Comparison of ENCODE assay signal across 13 cellular contexts in the genomic region with DNA sequence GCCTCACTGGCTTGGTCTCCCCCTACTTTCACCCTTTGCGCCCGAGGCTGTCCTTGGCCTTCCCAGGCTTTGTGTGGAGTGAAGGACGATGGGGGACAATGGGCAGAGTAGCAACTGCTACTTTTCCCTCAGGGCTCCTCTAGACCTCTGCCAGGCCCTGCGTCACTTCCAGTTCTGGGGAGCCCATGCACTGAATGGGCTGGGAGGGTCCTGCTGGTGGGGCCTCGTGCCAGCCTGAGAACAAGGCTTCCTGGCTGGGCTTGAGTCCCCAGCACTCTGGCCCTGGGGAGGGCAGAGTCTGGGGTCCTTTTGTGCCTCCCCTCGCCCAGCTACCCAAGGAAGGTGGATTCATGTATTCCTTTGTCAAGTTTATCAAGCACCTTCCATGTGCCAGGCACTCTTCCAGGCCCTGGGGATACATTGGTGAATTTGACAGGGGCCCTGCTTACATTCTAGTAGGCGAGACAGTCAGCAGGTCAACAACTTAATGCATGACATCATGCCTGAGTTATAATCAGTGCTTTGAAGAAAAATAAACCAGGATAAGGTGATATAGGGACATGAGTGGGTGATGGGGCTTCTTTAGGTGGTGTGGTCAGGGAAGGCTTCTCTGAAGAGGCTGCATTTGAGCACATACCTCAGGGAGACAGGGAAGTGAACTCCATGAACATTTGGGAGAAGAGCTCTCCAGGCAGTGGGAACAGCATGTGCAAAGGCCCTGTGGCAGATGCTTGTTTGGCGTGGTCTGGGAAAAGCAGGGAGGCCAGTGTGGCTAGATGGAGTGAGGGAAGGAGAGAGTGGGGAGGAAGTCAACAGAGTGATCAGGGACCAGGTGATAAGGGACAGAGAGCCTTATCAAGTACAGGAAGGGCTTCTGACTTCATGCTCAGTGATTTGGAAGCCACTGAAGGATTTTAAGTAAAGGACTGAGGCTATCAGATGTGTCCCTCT. TPM values are rescaled to one million over a fixed set of nuclear protein-coding genes. Genes with fewer than 3 reads are reported as not detected.
DNase-seq lines count a peak whose midpoint lies in the region; ATAC-seq and TF ChIP-seq lines count a peak whose summit lies in the region.
"Had no signal": no experiment of that assay in that cellular context is flagged by ENCODE, and none has a peak within 500 bp of the region (broad histone marks: within the 10 kb centered on the region; RNA-seq: fewer than 3 reads in every experiment).

No MANE protein-coding gene starts in this region.

- DNase-seq in HCEC 1CT: peak; percentile 21
- peak in 1 of 7 donors; percentile 17 for DNase-seq in adrenal gland
- peak in 1 of 2 donors; percentile 57 for DNase-seq in left lung
- no peak for DNase-seq in smooth muscle cell (lab: John Stamatoyannopoulos, UW; ENCODE audit: unreplicated experiment)
- DNase-seq in activated T-cell treated with anti-CD3 and anti-CD28 coated beads, Interleukin-2, amount 50 U/mL, for 48 hours: no peak
- DNase-seq in pons (ENCODE audit: low spot score): no peak
- DNase-seq in DMS53 (lab: John Stamatoyannopoulos, UW): no peak
- DNase-seq: activated T-cell treated with anti-CD3 and anti-CD28 coated beads for 4 hours; effector memory CD8-positive, alpha-beta T cell; immature natural killer cell; NCI-H1048; stimulated activated CD4-positive, alpha-beta T cell treated with anti-CD3 and anti-CD28 coated beads, Interleukin-1b, Interleukin-23, amount 100 ng/mL, for 48 hours had no signal

- 62 to 77% (median 65%) methylated on average over 5 to 8 of the region's 8 CpGs for WGBS in adrenal gland, 4 donors
- WGBS in smooth muscle cell (ENCODE audit: low lambda C conversion rate): 90% methylated on average over 8 of the region's 8 CpGs

- peaks cover 11% of the 10 kb centered on the region for H3F3A ChIP-seq in smooth muscle cell (ENCODE audit: low read depth)

- no peak for TF ChIP-seq POLR2A in adrenal gland (IDR thresholded peaks at IDR 0.05)

- peaks cover 58 to 93% of the 10 kb centered on the region in 2 donors for H3K4me1 ChIP-seq in adrenal gland (replicated peaks in 1 of 2)
- H3K4me1 ChIP-seq in left lung: peaks cover 56 to 100% of the 10 kb centered on the region in 2 donors
- peaks cover 36% of the 10 kb centered on the region for H3K4me1 ChIP-seq in smooth muscle cell (ENCODE audit: low read depth)

- intact Hi-C loops in adrenal gland (cut with DNase I): no loop called here
- intact Hi-C loops in left lung (cut with DNase I): no loop called here

- H3K27ac ChIP-seq in adrenal gland (peak overlapping the region in 4 of 5 donors; percentile 54 to 83 (median 69)), left lung (peak overlapping the region; percentile 53 to 90), smooth muscle cell (ENCODE audit: low read depth) (peak overlapping the region; percentile 99)

- H3K4me3 ChIP-seq in adrenal gland: no peak overlapping the region
- no peak overlapping the region for H3K4me3 ChIP-seq in left lung
- H3K4me3 ChIP-seq in smooth muscle cell: no peak overlapping the region

- no peak overlapping the region for H2AFZ ChIP-seq in smooth muscle cell (ENCODE audit: low read depth)

- no peaks in the 10 kb centered on the region for H3K9me3 ChIP-seq in adrenal gland (replicated peaks in 1 of 3)
- H3K9me3 ChIP-seq in left lung: no peaks in the 10 kb centered on the region
- H3K9me3 ChIP-seq in smooth muscle cell (replicated peaks; ENCODE audit: low read depth): no peaks in the 10 kb centered on the region

- H3K27me3 ChIP-seq in adrenal gland: no peaks in the 10 kb centered on the region
- no peaks in the 10 kb centered on the region for H3K27me3 ChIP-seq in left lung
- no peaks in the 10 kb centered on the region for H3K27me3 ChIP-seq in smooth muscle cell (ENCODE audit: low read depth)

- H3K36me3 ChIP-seq in adrenal gland (replicated peaks in 1 of 2) (no peaks in the 10 kb centered on the region), left lung (no peaks in the 10 kb centered on the region), smooth muscle cell (ENCODE audit: low read depth) (no peaks in the 10 kb centered on the region)

- H3K9ac ChIP-seq in smooth muscle cell (ENCODE audit: low read depth): peak overlapping the region; percentile 76

- H3K79me2 ChIP-seq in smooth muscle cell (ENCODE audit: low read depth): peaks cover 93% of the 10 kb centered on the region

- peak overlapping the region; percentile 18 for H3K4me2 ChIP-seq in smooth muscle cell

- H4K20me1 ChIP-seq in smooth muscle cell (ENCODE audit: low read depth): peaks cover 98% of the 10 kb centered on the region

- no peak for TF ChIP-seq CTCF in adrenal gland (IDR thresholded peaks at IDR 0.05)
- TF ChIP-seq CTCF in left lung (IDR thresholded peaks at IDR 0.05): no peak
- TF ChIP-seq CTCF in smooth muscle cell (IDR thresholded peaks at IDR 0.05; ENCODE audit: borderline replicate concordance, insufficient read depth, poor library complexity, severe bottlenecking): no peak

- ATAC-seq in left lung: no peak
- ATAC-seq in HG03139 (IDR thresholded peaks at IDR 0.05; ENCODE audit: unreplicated experiment): no peak

RNA-seq across cellular contexts. Expression of gene ZMIZ1, which starts 14.1 kb away (rescaled TPM):
- 100 to 1,000 TPM in 1 of 8 donors, 10 to 100 TPM in 7; 47.9 to 113 (median 58.7) TPM for total RNA-seq in adrenal gland
- polyA plus RNA-seq in adrenal gland: 100 to 1,000 TPM in 1 of 3 donors, 10 to 100 TPM in 2; 17.9 to 109 (median 32.2) TPM
- total RNA-seq in left lung: 10 to 100 TPM; 63.1 to 80.2 TPM
- total RNA-seq in smooth muscle cell: 12.0 and 31.3 TPM in 2 replicates
- polyA plus RNA-seq in smooth muscle cell: 24.2 and 28.9 TPM in 2 replicates
